ENCODE assay signal across 9 cellular contexts in the genomic region with DNA sequence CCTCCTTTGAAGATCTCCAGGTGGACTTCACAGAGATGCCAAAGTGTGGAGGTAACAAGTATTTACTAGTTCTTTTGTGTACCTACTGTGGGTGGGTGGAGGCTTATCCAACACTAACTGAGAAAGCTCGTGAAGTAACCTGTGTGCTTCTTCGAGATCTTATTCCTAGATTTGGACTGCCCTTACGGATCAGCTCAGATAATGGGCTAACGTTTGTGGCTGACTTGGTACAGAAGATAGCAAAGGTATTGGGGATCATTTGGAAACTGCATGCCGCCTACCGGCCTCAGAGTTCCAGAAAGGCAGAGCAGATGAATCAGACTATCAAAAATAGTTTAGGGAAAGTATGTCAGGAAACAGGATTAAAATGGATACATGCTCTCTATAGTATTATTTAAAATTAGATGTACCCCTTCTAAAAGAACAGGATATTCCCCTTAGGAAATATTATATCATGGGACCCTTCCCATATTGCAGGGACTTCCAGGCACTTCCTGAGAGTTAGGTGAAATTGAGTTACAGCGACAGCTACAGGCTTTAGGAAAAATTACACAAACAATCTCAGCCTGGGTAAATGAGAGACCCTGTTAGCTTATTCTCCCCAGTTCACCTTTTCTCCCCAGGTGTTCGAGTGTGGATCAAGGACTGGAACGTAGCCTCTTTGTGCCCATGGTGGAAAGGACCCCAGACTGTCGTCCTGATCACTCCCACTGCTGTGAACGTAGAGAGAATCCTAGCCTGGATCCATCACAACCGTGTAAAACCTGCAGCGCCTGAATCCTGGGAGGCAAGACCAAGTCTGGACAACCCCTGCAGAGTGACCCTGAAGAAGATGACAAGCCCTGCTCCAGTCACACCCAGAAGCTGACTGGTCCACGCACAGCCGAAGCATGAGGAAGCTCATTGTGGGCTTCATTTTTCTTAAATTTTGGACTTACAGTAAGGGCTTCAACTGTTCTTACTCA. TPM values are rescaled to one million over a fixed set of nuclear protein-coding genes. Genes with fewer than 3 reads are reported as not detected.
DNase-seq lines count a peak whose midpoint lies in the region; ATAC-seq, FAIRE-seq and TF ChIP-seq lines count a peak whose summit lies in the region.
"Not testable (repeated sequence)": the region's sequence is repeated elsewhere in the genome, so short reads cannot be mapped to it uniquely, and the experiment has no call there.
"Had no signal": no experiment of that assay in that cellular context is flagged by ENCODE, and none has a peak within 500 bp of the region (broad histone marks: within the 10 kb centered on the region; RNA-seq: fewer than 3 reads in every experiment).

No MANE protein-coding gene starts in this region.

- FAIRE-seq in keratinocyte (lab: Jason Lieb, UNC) = not testable (repeated sequence)

- H3K4me1 Mint-ChIP-seq in activated naive CD8-positive, alpha-beta T cell (ENCODE audit: low read depth) = peaks cover 30% of the 10 kb centered on the region

- not testable (repeated sequence) for H3K9me3 ChIP-seq in IMR-90 (ENCODE audit: control insufficient read depth, insufficient read depth, low read length); Panc1 (ENCODE audit: control insufficient read depth, insufficient read depth, low read depth, low read length); endocrine pancreas (ENCODE audit: control insufficient read depth, low read length); keratinocyte (ENCODE audit: control insufficient read depth, low read depth, low read length); neutrophil

- WGBS in IMR-90 (ENCODE audit: extremely low coverage in 2 of 2, insufficient read length in 1 of 2), 2 experiments = 100% methylated on average over 1 of the region's 15 CpGs; no CpG with 5 or more reads in 1 of the 2 experiments
- WGBS in urinary bladder = 69% methylated on average over 15 of the region's 15 CpGs

- TF ChIP-seq RAD21 in IMR-90 (IDR thresholded peaks at IDR 0.05; ENCODE audit: low read length) = 0 out of 2 replicates have a peak, but pooled peaks have one; percentile 7

- H2AFZ ChIP-seq in IMR-90 (replicated peaks; ENCODE audit: low read length, poor library complexity) = not testable (repeated sequence)
- peak overlapping the region; percentile 65 for H2AFZ ChIP-seq in keratinocyte (ENCODE audit: control insufficient read depth, low read length)

- H3K27me3 ChIP-seq in IMR-90 (ENCODE audit: control insufficient read depth, insufficient read depth, low read length); Panc1 (ENCODE audit: control insufficient read depth, insufficient read depth, low read length); endocrine pancreas (ENCODE audit: control insufficient read depth, insufficient read depth, low read length); keratinocyte (ENCODE audit: control insufficient read depth, extremely low read depth, insufficient read depth, low read length); neutrophil: not testable (repeated sequence)

- H3K14ac ChIP-seq in IMR-90 (replicated peaks; ENCODE audit: low read depth, low read length) = not testable (repeated sequence)

- POLR2A ChIA-PET in IMR-90 (lab: Charles Lee; ENCODE audit: unreplicated experiment); Panc1 (lab: Charles Lee): not testable (repeated sequence)

- not testable (repeated sequence) for H4K5ac ChIP-seq in IMR-90 (ENCODE audit: low read depth, low read length)

- peak; percentile 22 for DNase-seq in DMS53 treated with DMSO at 0.1 percent for 48 hours (lab: John Stamatoyannopoulos, UW; ENCODE audit: unreplicated experiment)
- not testable (repeated sequence) for DNase-seq in IMR-90; Panc1 (ENCODE audit: low read depth, low spot score); keratinocyte (ENCODE audit: low read depth, low spot score)

- not testable (repeated sequence) for H3K27ac ChIP-seq in IMR-90 (ENCODE audit: insufficient read depth, low read length); Panc1 (ENCODE audit: low read length)
- H3K27ac ChIP-seq in keratinocyte (ENCODE audit: control insufficient read depth, insufficient read depth, low read length) (peak overlapping the region; percentile 88), neutrophil (peak overlapping the region; percentile 87), urinary bladder (ENCODE audit: low read depth) (peak overlapping the region; percentile 79)

- not testable (repeated sequence) for H3K4me1 ChIP-seq in IMR-90 (ENCODE audit: control insufficient read depth, insufficient read depth, low read length); Panc1 (ENCODE audit: control insufficient read depth, insufficient read depth, low read length); endocrine pancreas (ENCODE audit: control insufficient read depth, insufficient read depth, low read length); urinary bladder (ENCODE audit: insufficient read depth)
- H3K4me1 ChIP-seq in keratinocyte (ENCODE audit: control insufficient read depth, extremely low read depth, insufficient read depth, low read length) = peaks cover 23% of the 10 kb centered on the region
- peaks cover 31% of the 10 kb centered on the region in 2 experiments for H3K4me1 ChIP-seq in neutrophil (ENCODE audit: control insufficient read depth in 1 of 2, insufficient read depth in 1 of 2, low read depth in 1 of 2, low read length in 1 of 2)

- not testable (repeated sequence) for H3K9me3 Mint-ChIP-seq in activated naive CD8-positive, alpha-beta T cell (ENCODE audit: low read depth)

- BruUV-seq in IMR-90 (replicated peaks; lab: Mats Ljungman, UMichigan); Panc1 (replicated peaks; lab: Mats Ljungman, UMichigan): not testable (repeated sequence)

- peak overlapping the region; percentile 52 for H3K27ac Mint-ChIP-seq in activated naive CD8-positive, alpha-beta T cell

- H3K4me3 Mint-ChIP-seq in activated naive CD8-positive, alpha-beta T cell = peak overlapping the region; percentile 24

- not testable (repeated sequence) for H4K8ac ChIP-seq in IMR-90 (ENCODE audit: low read depth in 2 of 2, low read length in 2 of 2)

- not testable (repeated sequence) for H2BK15ac ChIP-seq in IMR-90 (ENCODE audit: low read depth, low read length)

- not testable (repeated sequence) for H2AK9ac ChIP-seq in IMR-90 (replicated peaks; ENCODE audit: low read depth, low read length, poor library complexity)

- H4K91ac ChIP-seq in IMR-90 (ENCODE audit: insufficient read depth, low read depth, low read length) = not testable (repeated sequence)

- not testable (repeated sequence) for H2BK5ac ChIP-seq in IMR-90 (ENCODE audit: low read depth, low read length, poor library complexity, severe bottlenecking)

- not testable (repeated sequence) for H3K56ac ChIP-seq in IMR-90 (ENCODE audit: extremely low read depth, insufficient read depth, low read length)

- ATAC-seq in IMR-90 (ENCODE audit: low read depth); Panc1: not testable (repeated sequence)

- not testable (repeated sequence) for H3K4ac ChIP-seq in IMR-90 (ENCODE audit: low read depth, low read length)

- intact Hi-C loops in IMR-90 (cut with micrococcal nuclease); Panc1 (cut with micrococcal nuclease; ENCODE audit: unreplicated experiment): not testable (repeated sequence)

- not testable (repeated sequence) for H3K9me1 ChIP-seq in IMR-90 (ENCODE audit: insufficient read depth, low read length); keratinocyte (ENCODE audit: control insufficient read depth, extremely low read depth, insufficient read depth, low read length)

- not testable (repeated sequence) for H3K36me3 Mint-ChIP-seq in activated naive CD8-positive, alpha-beta T cell

- H3K9ac ChIP-seq in IMR-90 (ENCODE audit: low read depth, low read length); endocrine pancreas (ENCODE audit: control insufficient read depth, insufficient read depth, low read length): not testable (repeated sequence)
- peak overlapping the region; percentile 68 for H3K9ac ChIP-seq in keratinocyte (ENCODE audit: control insufficient read depth, extremely low read depth, insufficient read depth, low read length)

- H3K4me3 ChIP-seq in IMR-90 (ENCODE audit: insufficient read depth, low read depth, low read length); Panc1 (ENCODE audit: low read depth in 2 of 2, low read length in 2 of 2); urinary bladder (ENCODE audit: low read depth, low read length): not testable (repeated sequence)
- H3K4me3 ChIP-seq in endocrine pancreas (ENCODE audit: control insufficient read depth, insufficient read depth, low read length) (peak overlapping the region; percentile 17), keratinocyte (ENCODE audit: control insufficient read depth in 2 of 3, extremely low read depth in 1 of 3, insufficient read depth in 2 of 3, low read depth in 1 of 3, low read length in 3 of 3) (peak overlapping the region; percentile 30 to 58 (median 49)), neutrophil (ENCODE audit: low read depth in 1 of 2, low read length in 1 of 2) (peak overlapping the region; percentile 50 to 60)

- dilution Hi-C loops in IMR-90 (cut with HindIII; ENCODE audit: low sequenced_read_pairs, unreplicated experiment); keratinocyte (cut with MboI; ENCODE audit: extremely low pct_ligation_motif_present, low sequenced_read_pairs): not testable (repeated sequence)

- H3K79me2 ChIP-seq in keratinocyte (ENCODE audit: control insufficient read depth, insufficient read depth, low read length) = not testable (repeated sequence)

- not testable (repeated sequence) for H2AK5ac ChIP-seq in IMR-90 (ENCODE audit: low read depth, low read length)

- not testable (repeated sequence) for H2BK20ac ChIP-seq in IMR-90 (ENCODE audit: low read depth, low read length)

- in situ Hi-C loops in IMR-90 (cut with MboI; ENCODE audit: low sequenced_read_pairs); Panc1 (cut with HindIII; ENCODE audit: low pct_unique_long_range_greater_than_20kb, low sequenced_read_pairs): not testable (repeated sequence)

- H3K27me3 Mint-ChIP-seq in activated naive CD8-positive, alpha-beta T cell = not testable (repeated sequence)

- peak; percentile 30; the same call in 1 of the 2 replicates for TF ChIP-seq CTCF in IMR-90 (conservative IDR thresholded peaks at IDR 0.05; ENCODE audit: low read depth, low read length)
- peak; percentile 83 for TF ChIP-seq CTCF in Panc1 (IDR thresholded peaks at IDR 0.05)
- TF ChIP-seq CTCF in keratinocyte (optimal IDR thresholded peaks at IDR 0.05 in 1 of 3, IDR thresholded peaks at IDR 0.05 in 1 of 3, conservative IDR thresholded peaks at IDR 0.05 in 1 of 3; ENCODE audit: extremely low read depth in 1 of 3, insufficient read depth in 2 of 3, low read length in 3 of 3) = peak; percentile 16 to 62 (median 33)
- peak; percentile 57 for TF ChIP-seq CTCF in neutrophil (IDR thresholded peaks at IDR 0.05)

- not testable (repeated sequence) for H4K20me1 ChIP-seq in IMR-90 (ENCODE audit: insufficient read depth, low read length); keratinocyte (ENCODE audit: control insufficient read depth, extremely low read depth, insufficient read depth, low read length)

- not testable (repeated sequence) for TF ChIP-seq POLR2A in IMR-90 (IDR thresholded peaks at IDR 0.05; ENCODE audit: low read depth, low read length)

- not testable (repeated sequence) for H3K4me2 ChIP-seq in IMR-90 (ENCODE audit: low read depth, low read length)
- peak overlapping the region; percentile 90 for H3K4me2 ChIP-seq in keratinocyte (ENCODE audit: control insufficient read depth, extremely low read depth, insufficient read depth, low read depth, low read length)

- H3K18ac ChIP-seq in IMR-90 (ENCODE audit: low read depth, low read length) = not testable (repeated sequence)

- not testable (repeated sequence) for H3K36me3 ChIP-seq in IMR-90 (ENCODE audit: control insufficient read depth, insufficient read depth, low read length); Panc1 (ENCODE audit: control insufficient read depth, insufficient read depth, low read length); endocrine pancreas (ENCODE audit: control insufficient read depth, insufficient read depth, low read length); keratinocyte (ENCODE audit: control insufficient read depth in 2 of 2, extremely low read depth in 1 of 2, insufficient read depth in 2 of 2, low read length in 2 of 2); neutrophil; urinary bladder (ENCODE audit: insufficient read depth)

- CTCF ChIA-PET in IMR-90 (lab: Yijun Ruan, JAX) = not testable (repeated sequence)
- CTCF ChIA-PET in Panc1 (lab: Charles Lee) = interaction anchor here (0.6 to 1.3 kb wide), 2 partner anchors 20 to 898 kb away, joined by 3 read pairs; no protein-coding TSS in a partner anchor

- not testable (repeated sequence) for H3K79me1 ChIP-seq in IMR-90 (ENCODE audit: low read depth in 1 of 2, low read length in 2 of 2)

- H2BK120ac ChIP-seq in IMR-90 (ENCODE audit: low read depth, low read length) = not testable (repeated sequence)

- not testable (repeated sequence) for H3K23ac ChIP-seq in IMR-90 (ENCODE audit: low read depth, low read length)

RNA-seq across cellular contexts. Expression of a gene that starts 18.1 kb away (rescaled TPM):
- total RNA-seq in IMR-90 (2012; rRNA removed) = not detected in 2 replicates
- not detected in 2 replicates for polyA plus RNA-seq in IMR-90 (2012; rRNA removed)
- polyA plus RNA-seq in IMR-90 (2012; cell fraction: cytosol; rRNA removed) = not detected in 2 replicates
- polyA plus RNA-seq in IMR-90 (2012; cell fraction: nucleus; rRNA removed; ENCODE audit: low replicate concordance) = not detected in 2 replicates
- not detected for total RNA-seq in Panc1 (2021; ENCODE audit: unreplicated experiment)
- polyA plus RNA-seq in Panc1 (2012; ENCODE audit: insufficient read length) = not detected
- not detected in 3 replicates for polyA plus RNA-seq in keratinocyte
- not detected for polyA plus RNA-seq in keratinocyte (2011; ENCODE audit: low read depth)
- not detected in 2 replicates for polyA plus RNA-seq in keratinocyte (2011; cell fraction: cytosol; rRNA removed)
- not detected in 2 replicates for polyA plus RNA-seq in keratinocyte (2011; cell fraction: nucleus; rRNA removed)
- polyA plus RNA-seq in keratinocyte (2012; ENCODE audit: low replicate concordance) = not detected in 2 replicates
- not detected in 3 replicates for polyA minus RNA-seq in keratinocyte
- polyA minus RNA-seq in keratinocyte (2011; cell fraction: cytosol; rRNA and poly(A)+ RNA removed) = not detected
- not detected in 2 replicates for polyA minus RNA-seq in keratinocyte (2011; cell fraction: nucleus; rRNA and poly(A)+ RNA removed)
- total RNA-seq in urinary bladder = not detected
- polyA plus RNA-seq in urinary bladder = 4.5 TPM
- total RNA-seq: SJSA1 had no signal

Comparison
In these comparisons a context has a peak if more than half of its experiments do, and no peak if none do; other contexts are left out.
1. CTCF ChIP-seq: peak in every context shown above with its lines; median percentile 83 in Panc1; 57 in neutrophil; 33 in keratinocyte; 30 in IMR-90.